Comparison of ENCODE assay signal across 1 cellular context in the genomic region with DNA sequence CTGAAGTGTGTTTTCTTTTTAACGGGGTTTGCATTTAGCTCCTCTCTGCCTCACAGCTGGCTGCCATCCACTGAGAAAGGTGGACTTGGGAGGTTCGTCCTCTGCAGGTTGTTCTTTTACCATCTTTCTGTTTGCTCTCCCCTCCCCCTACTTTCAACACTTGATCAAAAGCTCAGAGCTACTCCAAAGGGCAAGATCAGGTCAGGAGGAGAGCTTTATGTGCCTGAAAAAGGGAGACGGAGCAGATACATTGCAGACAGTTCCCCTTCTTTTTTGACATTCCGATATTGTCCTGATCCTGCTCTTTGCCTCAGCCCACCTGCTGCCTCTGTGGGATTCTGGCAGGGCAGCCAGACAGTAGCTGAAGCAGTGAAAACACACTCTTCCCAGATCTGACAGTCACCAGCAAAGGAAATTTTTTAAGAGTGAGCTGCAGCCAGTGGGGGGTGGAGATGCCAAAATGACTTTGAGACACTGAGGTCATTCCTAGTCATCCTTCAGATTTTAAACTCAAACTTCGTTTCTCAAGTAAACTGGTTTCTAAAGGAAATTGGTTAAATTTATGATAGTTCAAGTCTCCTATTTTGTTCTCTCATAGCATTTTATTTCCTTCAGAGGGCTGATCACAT.
TF ChIP-seq lines count a peak whose summit lies in the region.

No MANE protein-coding gene starts in this region.

TF ChIP-seq in HepG2, 621 proteins besides CTCF, POLR2A, EP300 and RAD21 (continued from another document and continues in another):
- TF ChIP-seq, protein P1, sequence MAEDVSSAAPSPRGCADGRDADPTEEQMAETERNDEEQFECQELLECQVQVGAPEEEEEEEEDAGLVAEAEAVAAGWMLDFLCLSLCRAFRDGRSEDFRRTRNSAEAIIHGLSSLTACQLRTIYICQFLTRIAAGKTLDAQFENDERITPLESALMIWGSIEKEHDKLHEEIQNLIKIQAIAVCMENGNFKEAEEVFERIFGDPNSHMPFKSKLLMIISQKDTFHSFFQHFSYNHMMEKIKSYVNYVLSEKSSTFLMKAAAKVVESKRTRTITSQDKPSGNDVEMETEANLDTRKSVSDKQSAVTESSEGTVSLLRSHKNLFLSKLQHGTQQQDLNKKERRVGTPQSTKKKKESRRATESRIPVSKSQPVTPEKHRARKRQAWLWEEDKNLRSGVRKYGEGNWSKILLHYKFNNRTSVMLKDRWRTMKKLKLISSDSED (CRISPR knock-in tag; IDR thresholded peaks at IDR 0.05) = no peak
- no peak for TF ChIP-seq SOX6 (IDR thresholded peaks at IDR 0.05)
- peak; percentile 91 for TF ChIP-seq SOX6 (CRISPR knock-in tag; IDR thresholded peaks at IDR 0.05)
- no peak for TF ChIP-seq RAD51 (IDR thresholded peaks at IDR 0.05; ENCODE audit: borderline replicate concordance)
- 0 out of 2 replicates have a peak, but pooled peaks have one; percentile 38 for TF ChIP-seq ZNF776 (CRISPR knock-in tag; IDR thresholded peaks at IDR 0.05)
- 0 out of 2 replicates have a peak, but pooled peaks have one; percentile 49 for TF ChIP-seq ZNF138 (CRISPR knock-in tag; IDR thresholded peaks at IDR 0.05; ENCODE audit: low read depth)
- peak; percentile 51 for TF ChIP-seq THAP11 (CRISPR knock-in tag; IDR thresholded peaks at IDR 0.05)
- TF ChIP-seq YEATS4 (CRISPR knock-in tag; IDR thresholded peaks at IDR 0.05; ENCODE audit: borderline replicate concordance) = peak; percentile 25; the same call in 1 of the 2 replicates
- TF ChIP-seq ZMYM3 (CRISPR knock-in tag; IDR thresholded peaks at IDR 0.05) = peak; percentile 66
- no peak for TF ChIP-seq ZNF530 (CRISPR knock-in tag; IDR thresholded peaks at IDR 0.05; ENCODE audit: low read depth)
- TF ChIP-seq, protein P2, sequence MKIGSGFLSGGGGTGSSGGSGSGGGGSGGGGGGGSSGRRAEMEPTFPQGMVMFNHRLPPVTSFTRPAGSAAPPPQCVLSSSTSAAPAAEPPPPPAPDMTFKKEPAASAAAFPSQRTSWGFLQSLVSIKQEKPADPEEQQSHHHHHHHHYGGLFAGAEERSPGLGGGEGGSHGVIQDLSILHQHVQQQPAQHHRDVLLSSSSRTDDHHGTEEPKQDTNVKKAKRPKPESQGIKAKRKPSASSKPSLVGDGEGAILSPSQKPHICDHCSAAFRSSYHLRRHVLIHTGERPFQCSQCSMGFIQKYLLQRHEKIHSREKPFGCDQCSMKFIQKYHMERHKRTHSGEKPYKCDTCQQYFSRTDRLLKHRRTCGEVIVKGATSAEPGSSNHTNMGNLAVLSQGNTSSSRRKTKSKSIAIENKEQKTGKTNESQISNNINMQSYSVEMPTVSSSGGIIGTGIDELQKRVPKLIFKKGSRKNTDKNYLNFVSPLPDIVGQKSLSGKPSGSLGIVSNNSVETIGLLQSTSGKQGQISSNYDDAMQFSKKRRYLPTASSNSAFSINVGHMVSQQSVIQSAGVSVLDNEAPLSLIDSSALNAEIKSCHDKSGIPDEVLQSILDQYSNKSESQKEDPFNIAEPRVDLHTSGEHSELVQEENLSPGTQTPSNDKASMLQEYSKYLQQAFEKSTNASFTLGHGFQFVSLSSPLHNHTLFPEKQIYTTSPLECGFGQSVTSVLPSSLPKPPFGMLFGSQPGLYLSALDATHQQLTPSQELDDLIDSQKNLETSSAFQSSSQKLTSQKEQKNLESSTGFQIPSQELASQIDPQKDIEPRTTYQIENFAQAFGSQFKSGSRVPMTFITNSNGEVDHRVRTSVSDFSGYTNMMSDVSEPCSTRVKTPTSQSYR (CRISPR knock-in tag; IDR thresholded peaks at IDR 0.05; ENCODE audit: borderline replicate concordance) = peak; percentile 99
- no peak for TF ChIP-seq ZNF678 (CRISPR knock-in tag; IDR thresholded peaks at IDR 0.05)
- TF ChIP-seq, protein P3, sequence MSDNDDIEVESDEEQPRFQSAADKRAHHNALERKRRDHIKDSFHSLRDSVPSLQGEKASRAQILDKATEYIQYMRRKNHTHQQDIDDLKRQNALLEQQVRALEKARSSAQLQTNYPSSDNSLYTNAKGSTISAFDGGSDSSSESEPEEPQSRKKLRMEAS (IDR thresholded peaks at IDR 0.05) = peak; percentile 41
- TF ChIP-seq, protein P4, sequence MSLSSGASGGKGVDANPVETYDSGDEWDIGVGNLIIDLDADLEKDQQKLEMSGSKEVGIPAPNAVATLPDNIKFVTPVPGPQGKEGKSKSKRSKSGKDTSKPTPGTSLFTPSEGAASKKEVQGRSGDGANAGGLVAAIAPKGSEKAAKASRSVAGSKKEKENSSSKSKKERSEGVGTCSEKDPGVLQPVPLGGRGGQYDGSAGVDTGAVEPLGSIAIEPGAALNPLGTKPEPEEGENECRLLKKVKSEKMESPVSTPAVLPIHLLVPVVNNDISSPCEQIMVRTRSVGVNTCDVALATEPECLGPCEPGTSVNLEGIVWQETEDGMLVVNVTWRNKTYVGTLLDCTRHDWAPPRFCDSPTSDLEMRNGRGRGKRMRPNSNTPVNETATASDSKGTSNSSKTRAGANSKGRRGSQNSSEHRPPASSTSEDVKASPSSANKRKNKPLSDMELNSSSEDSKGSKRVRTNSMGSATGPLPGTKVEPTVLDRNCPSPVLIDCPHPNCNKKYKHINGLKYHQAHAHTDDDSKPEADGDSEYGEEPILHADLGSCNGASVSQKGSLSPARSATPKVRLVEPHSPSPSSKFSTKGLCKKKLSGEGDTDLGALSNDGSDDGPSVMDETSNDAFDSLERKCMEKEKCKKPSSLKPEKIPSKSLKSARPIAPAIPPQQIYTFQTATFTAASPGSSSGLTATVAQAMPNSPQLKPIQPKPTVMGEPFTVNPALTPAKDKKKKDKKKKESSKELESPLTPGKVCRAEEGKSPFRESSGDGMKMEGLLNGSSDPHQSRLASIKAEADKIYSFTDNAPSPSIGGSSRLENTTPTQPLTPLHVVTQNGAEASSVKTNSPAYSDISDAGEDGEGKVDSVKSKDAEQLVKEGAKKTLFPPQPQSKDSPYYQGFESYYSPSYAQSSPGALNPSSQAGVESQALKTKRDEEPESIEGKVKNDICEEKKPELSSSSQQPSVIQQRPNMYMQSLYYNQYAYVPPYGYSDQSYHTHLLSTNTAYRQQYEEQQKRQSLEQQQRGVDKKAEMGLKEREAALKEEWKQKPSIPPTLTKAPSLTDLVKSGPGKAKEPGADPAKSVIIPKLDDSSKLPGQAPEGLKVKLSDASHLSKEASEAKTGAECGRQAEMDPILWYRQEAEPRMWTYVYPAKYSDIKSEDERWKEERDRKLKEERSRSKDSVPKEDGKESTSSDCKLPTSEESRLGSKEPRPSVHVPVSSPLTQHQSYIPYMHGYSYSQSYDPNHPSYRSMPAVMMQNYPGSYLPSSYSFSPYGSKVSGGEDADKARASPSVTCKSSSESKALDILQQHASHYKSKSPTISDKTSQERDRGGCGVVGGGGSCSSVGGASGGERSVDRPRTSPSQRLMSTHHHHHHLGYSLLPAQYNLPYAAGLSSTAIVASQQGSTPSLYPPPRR (CRISPR knock-in tag; IDR thresholded peaks at IDR 0.05; ENCODE audit: borderline replicate concordance) = peak; percentile 88
- TF ChIP-seq, protein P5, sequence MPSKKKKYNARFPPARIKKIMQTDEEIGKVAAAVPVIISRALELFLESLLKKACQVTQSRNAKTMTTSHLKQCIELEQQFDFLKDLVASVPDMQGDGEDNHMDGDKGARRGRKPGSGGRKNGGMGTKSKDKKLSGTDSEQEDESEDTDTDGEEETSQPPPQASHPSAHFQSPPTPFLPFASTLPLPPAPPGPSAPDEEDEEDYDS (CRISPR knock-in tag; IDR thresholded peaks at IDR 0.05) = peak; percentile 39; the same call in 1 of the 2 replicates
- TF ChIP-seq, protein P6, sequence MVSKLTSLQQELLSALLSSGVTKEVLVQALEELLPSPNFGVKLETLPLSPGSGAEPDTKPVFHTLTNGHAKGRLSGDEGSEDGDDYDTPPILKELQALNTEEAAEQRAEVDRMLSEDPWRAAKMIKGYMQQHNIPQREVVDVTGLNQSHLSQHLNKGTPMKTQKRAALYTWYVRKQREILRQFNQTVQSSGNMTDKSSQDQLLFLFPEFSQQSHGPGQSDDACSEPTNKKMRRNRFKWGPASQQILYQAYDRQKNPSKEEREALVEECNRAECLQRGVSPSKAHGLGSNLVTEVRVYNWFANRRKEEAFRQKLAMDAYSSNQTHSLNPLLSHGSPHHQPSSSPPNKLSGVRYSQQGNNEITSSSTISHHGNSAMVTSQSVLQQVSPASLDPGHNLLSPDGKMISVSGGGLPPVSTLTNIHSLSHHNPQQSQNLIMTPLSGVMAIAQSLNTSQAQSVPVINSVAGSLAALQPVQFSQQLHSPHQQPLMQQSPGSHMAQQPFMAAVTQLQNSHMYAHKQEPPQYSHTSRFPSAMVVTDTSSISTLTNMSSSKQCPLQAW (CRISPR knock-in tag; IDR thresholded peaks at IDR 0.05) = peak; percentile 49
- peak; percentile 63; the same call in 1 of the 2 replicates for TF ChIP-seq KAT8 (CRISPR knock-in tag; IDR thresholded peaks at IDR 0.05)
- TF ChIP-seq PCBP2 (optimal IDR thresholded peaks at IDR 0.05; ENCODE audit: low read depth, low read length, poor library complexity, severe bottlenecking) = no peak
- no peak for TF ChIP-seq ARNT (IDR thresholded peaks at IDR 0.05)
- TF ChIP-seq, protein P7, sequence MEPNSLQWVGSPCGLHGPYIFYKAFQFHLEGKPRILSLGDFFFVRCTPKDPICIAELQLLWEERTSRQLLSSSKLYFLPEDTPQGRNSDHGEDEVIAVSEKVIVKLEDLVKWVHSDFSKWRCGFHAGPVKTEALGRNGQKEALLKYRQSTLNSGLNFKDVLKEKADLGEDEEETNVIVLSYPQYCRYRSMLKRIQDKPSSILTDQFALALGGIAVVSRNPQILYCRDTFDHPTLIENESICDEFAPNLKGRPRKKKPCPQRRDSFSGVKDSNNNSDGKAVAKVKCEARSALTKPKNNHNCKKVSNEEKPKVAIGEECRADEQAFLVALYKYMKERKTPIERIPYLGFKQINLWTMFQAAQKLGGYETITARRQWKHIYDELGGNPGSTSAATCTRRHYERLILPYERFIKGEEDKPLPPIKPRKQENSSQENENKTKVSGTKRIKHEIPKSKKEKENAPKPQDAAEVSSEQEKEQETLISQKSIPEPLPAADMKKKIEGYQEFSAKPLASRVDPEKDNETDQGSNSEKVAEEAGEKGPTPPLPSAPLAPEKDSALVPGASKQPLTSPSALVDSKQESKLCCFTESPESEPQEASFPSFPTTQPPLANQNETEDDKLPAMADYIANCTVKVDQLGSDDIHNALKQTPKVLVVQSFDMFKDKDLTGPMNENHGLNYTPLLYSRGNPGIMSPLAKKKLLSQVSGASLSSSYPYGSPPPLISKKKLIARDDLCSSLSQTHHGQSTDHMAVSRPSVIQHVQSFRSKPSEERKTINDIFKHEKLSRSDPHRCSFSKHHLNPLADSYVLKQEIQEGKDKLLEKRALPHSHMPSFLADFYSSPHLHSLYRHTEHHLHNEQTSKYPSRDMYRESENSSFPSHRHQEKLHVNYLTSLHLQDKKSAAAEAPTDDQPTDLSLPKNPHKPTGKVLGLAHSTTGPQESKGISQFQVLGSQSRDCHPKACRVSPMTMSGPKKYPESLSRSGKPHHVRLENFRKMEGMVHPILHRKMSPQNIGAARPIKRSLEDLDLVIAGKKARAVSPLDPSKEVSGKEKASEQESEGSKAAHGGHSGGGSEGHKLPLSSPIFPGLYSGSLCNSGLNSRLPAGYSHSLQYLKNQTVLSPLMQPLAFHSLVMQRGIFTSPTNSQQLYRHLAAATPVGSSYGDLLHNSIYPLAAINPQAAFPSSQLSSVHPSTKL (CRISPR knock-in tag; IDR thresholded peaks at IDR 0.05) = peak; percentile 88
- peak; percentile 90 for TF ChIP-seq HDAC2 (CRISPR knock-in tag; IDR thresholded peaks at IDR 0.05)
- TF ChIP-seq, protein P8, sequence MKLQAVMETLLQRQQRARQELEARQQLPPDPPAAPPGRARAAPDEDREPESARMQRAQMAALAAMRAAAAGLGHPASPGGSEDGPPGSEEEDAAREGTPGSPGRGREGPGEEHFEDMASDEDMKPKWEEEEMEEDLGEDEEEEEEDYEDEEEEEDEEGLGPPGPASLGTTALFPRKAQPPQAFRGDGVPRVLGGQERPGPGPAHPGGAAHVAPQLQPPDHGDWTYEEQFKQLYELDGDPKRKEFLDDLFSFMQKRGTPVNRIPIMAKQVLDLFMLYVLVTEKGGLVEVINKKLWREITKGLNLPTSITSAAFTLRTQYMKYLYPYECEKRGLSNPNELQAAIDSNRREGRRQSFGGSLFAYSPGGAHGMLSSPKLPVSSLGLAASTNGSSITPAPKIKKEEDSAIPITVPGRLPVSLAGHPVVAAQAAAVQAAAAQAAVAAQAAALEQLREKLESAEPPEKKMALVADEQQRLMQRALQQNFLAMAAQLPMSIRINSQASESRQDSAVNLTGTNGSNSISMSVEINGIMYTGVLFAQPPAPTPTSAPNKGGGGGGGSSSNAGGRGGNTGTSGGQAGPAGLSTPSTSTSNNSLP (IDR thresholded peaks at IDR 0.05; ENCODE audit: low read depth, low read length) = 0 out of 2 replicates have a peak, but pooled peaks have one; percentile 41
- peak; percentile 81 for TF ChIP-seq ZNF644 (CRISPR knock-in tag; IDR thresholded peaks at IDR 0.05; ENCODE audit: low read depth)
- TF ChIP-seq, protein P9, sequence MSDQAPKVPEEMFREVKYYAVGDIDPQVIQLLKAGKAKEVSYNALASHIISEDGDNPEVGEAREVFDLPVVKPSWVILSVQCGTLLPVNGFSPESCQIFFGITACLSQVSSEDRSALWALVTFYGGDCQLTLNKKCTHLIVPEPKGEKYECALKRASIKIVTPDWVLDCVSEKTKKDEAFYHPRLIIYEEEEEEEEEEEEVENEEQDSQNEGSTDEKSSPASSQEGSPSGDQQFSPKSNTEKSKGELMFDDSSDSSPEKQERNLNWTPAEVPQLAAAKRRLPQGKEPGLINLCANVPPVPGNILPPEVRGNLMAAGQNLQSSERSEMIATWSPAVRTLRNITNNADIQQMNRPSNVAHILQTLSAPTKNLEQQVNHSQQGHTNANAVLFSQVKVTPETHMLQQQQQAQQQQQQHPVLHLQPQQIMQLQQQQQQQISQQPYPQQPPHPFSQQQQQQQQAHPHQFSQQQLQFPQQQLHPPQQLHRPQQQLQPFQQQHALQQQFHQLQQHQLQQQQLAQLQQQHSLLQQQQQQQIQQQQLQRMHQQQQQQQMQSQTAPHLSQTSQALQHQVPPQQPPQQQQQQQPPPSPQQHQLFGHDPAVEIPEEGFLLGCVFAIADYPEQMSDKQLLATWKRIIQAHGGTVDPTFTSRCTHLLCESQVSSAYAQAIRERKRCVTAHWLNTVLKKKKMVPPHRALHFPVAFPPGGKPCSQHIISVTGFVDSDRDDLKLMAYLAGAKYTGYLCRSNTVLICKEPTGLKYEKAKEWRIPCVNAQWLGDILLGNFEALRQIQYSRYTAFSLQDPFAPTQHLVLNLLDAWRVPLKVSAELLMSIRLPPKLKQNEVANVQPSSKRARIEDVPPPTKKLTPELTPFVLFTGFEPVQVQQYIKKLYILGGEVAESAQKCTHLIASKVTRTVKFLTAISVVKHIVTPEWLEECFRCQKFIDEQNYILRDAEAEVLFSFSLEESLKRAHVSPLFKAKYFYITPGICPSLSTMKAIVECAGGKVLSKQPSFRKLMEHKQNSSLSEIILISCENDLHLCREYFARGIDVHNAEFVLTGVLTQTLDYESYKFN (CRISPR knock-in tag; conservative IDR thresholded peaks at IDR 0.05) = peak; percentile 98
- peak; percentile 76; the same call in 1 of the 2 replicates for TF ChIP-seq KDM3A (CRISPR knock-in tag; IDR thresholded peaks at IDR 0.05; ENCODE audit: low read depth)
- no peak for TF ChIP-seq ZNF225 (CRISPR knock-in tag; IDR thresholded peaks at IDR 0.05)
- TF ChIP-seq ZNF441 (CRISPR knock-in tag; IDR thresholded peaks at IDR 0.05; ENCODE audit: borderline replicate concordance) = 0 out of 2 replicates have a peak, but pooled peaks have one; percentile 61
- 0 out of 2 replicates have a peak, but pooled peaks have one; percentile 67 for TF ChIP-seq KLF6 (CRISPR knock-in tag; IDR thresholded peaks at IDR 0.05)
- no peak for TF ChIP-seq ZNF660 (CRISPR knock-in tag; IDR thresholded peaks at IDR 0.05; ENCODE audit: borderline replicate concordance, low read depth)
- TF ChIP-seq ZFP82 (CRISPR knock-in tag; IDR thresholded peaks at IDR 0.05; ENCODE audit: borderline replicate concordance) = 0 out of 2 replicates have a peak, but pooled peaks have one; percentile 28
